Comparison of ENCODE assay signal across 9 cellular contexts in genomic region chr15:60660290-60661051, GRCh38.
DNase-seq lines count a peak whose midpoint lies in the region; ATAC-seq, FAIRE-seq and TF ChIP-seq lines count a peak whose summit lies in the region.
"Had no signal": no experiment of that assay in that cellular context is flagged by ENCODE, and none has a peak within 500 bp of the region (broad histone marks: within the 10 kb centered on the region; RNA-seq: fewer than 3 reads in every experiment).

No MANE protein-coding gene starts in this region.

- peak overlapping the region; percentile 34 for H2AFZ ChIP-seq in endothelial cell of umbilical vein (ENCODE audit: low read depth, low read length)

- H3K36me3 ChIP-seq in endothelial cell of umbilical vein (ENCODE audit: control insufficient read depth in 2 of 2, extremely low read depth in 1 of 2, insufficient read depth in 2 of 2, low read length in 2 of 2) (no peaks in the 10 kb centered on the region), Caco-2 (ENCODE audit: control insufficient read depth, insufficient read depth, low read length) (no peaks in the 10 kb centered on the region)

- no peak for TF ChIP-seq CTCF in endothelial cell of umbilical vein (IDR thresholded peaks at IDR 0.05; ENCODE audit: extremely low read depth in 1 of 2, insufficient read depth in 1 of 2, low read depth in 1 of 2, low read length in 2 of 2)
- TF ChIP-seq CTCF in Caco-2 (IDR thresholded peaks at IDR 0.05; ENCODE audit: insufficient read depth in 1 of 2, low read depth in 1 of 2, low read length in 1 of 2, severe bottlenecking in 1 of 2, unreplicated experiment in 1 of 2): no peak

- peak; percentile 13 for DNase-seq in COLO829 (ENCODE audit: low spot score)
- peak; percentile 67 for DNase-seq in endothelial cell of umbilical vein (ENCODE audit: low read depth, low spot score)
- DNase-seq in skeletal muscle cell (ENCODE audit: low read depth): peak; percentile 47
- no peak for DNase-seq in kidney glomerular epithelial cell (lab: John Stamatoyannopoulos, UW)
- no peak for DNase-seq in Caco-2
- DNase-seq in activated naive CD4-positive, alpha-beta T cell treated with anti-CD3 and anti-CD28 coated beads, Interleukin-2, amount 50 U/mL, for 16 hours: no peak

- FAIRE-seq in endothelial cell of umbilical vein (lab: Jason Lieb, UNC): peak; percentile 44
- FAIRE-seq: endometrium had no signal

- H3K36me3 Mint-ChIP-seq in Caco-2 (ENCODE audit: insufficient read depth, unreplicated experiment): no peaks in the 10 kb centered on the region

- no TSS peak for BruUV-seq in endothelial cell of umbilical vein (replicated peaks; lab: Mats Ljungman, UMichigan)
- no TSS peak for BruUV-seq in Caco-2 (replicated peaks; lab: Mats Ljungman, UMichigan)

- POLR2A ChIA-PET in endothelial cell of umbilical vein (lab: Charles Lee): no interaction called here
- POLR2A ChIA-PET in Caco-2 (lab: Charles Lee): no interaction called here

- no peak overlapping the region for H3K4me3 ChIP-seq in endothelial cell of umbilical vein (replicated peaks in 1 of 3; ENCODE audit: insufficient read depth in 1 of 3, low read depth in 1 of 3, low read length in 3 of 3)
- H3K4me3 ChIP-seq in skeletal muscle cell (ENCODE audit: low read depth, low read length): no peak overlapping the region
- no peak overlapping the region for H3K4me3 ChIP-seq in Caco-2 (ENCODE audit: low read depth, low read length)

- H3K27ac Mint-ChIP-seq in Caco-2 (ENCODE audit: unreplicated experiment): no peak overlapping the region

- CTCF ChIA-PET in endothelial cell of umbilical vein (lab: Charles Lee) (interaction anchor here (1.2 to 1.6 kb wide), 4 partner anchors 8 to 256 kb away, joined by 3 to 7 read pairs (median 4); no protein-coding TSS in a partner anchor), Caco-2 (lab: Charles Lee) (no interaction called here)

- no peak overlapping the region for H3K4me3 Mint-ChIP-seq in Caco-2 (ENCODE audit: unreplicated experiment)

- peaks cover 8% of the 10 kb centered on the region for H3K27me3 Mint-ChIP-seq in Caco-2 (ENCODE audit: insufficient read depth, unreplicated experiment)

- TF ChIP-seq POLR2A in endothelial cell of umbilical vein (IDR thresholded peaks at IDR 0.05; ENCODE audit: low read depth, low read length): no peak

- H3K79me2 ChIP-seq in endothelial cell of umbilical vein (ENCODE audit: control insufficient read depth, insufficient read depth, low read length): no peaks in the 10 kb centered on the region

- intact Hi-C loops in endothelial cell of umbilical vein (cut with micrococcal nuclease): no loop called here
- intact Hi-C loops in Caco-2 (cut with micrococcal nuclease; ENCODE audit: unreplicated experiment): no loop called here

- H3K27ac ChIP-seq in endothelial cell of umbilical vein (ENCODE audit: insufficient read depth, low read depth, low read length): no peak overlapping the region

- H4K20me1 ChIP-seq in endothelial cell of umbilical vein (replicated peaks; ENCODE audit: control insufficient read depth, extremely low read depth, insufficient read depth, low read length): no peaks in the 10 kb centered on the region

- no peaks in the 10 kb centered on the region for H3K9me1 ChIP-seq in endothelial cell of umbilical vein (replicated peaks; ENCODE audit: control insufficient read depth, extremely low read depth, insufficient read depth, low read length)

- H3K9me3 ChIP-seq in endothelial cell of umbilical vein (replicated peaks; ENCODE audit: control insufficient read depth, insufficient read depth, low read length) (no peaks in the 10 kb centered on the region), Caco-2 (no peaks in the 10 kb centered on the region)

- H3K4me1 ChIP-seq in endothelial cell of umbilical vein (ENCODE audit: control insufficient read depth, extremely low read depth, insufficient read depth, low read length) (no peaks in the 10 kb centered on the region), Caco-2 (no peaks in the 10 kb centered on the region)

- no peak overlapping the region for H3K4me2 ChIP-seq in endothelial cell of umbilical vein (ENCODE audit: insufficient read depth, low read length)

- no peaks in the 10 kb centered on the region for H3K9me3 Mint-ChIP-seq in Caco-2 (ENCODE audit: unreplicated experiment)

- no peaks in the 10 kb centered on the region for H3K4me1 Mint-ChIP-seq in Caco-2 (ENCODE audit: low read depth, unreplicated experiment)

- ATAC-seq in GM19455 (IDR thresholded peaks at IDR 0.05; ENCODE audit: unreplicated experiment): peak; percentile 91
- ATAC-seq in HG03460 (IDR thresholded peaks at IDR 0.05; ENCODE audit: unreplicated experiment): peak; percentile 82

- no peaks in the 10 kb centered on the region for H3K27me3 ChIP-seq in endothelial cell of umbilical vein (ENCODE audit: control insufficient read depth in 2 of 2, insufficient read depth in 2 of 2, low read length in 2 of 2)
- H3K27me3 ChIP-seq in Caco-2 (replicated peaks; ENCODE audit: control insufficient read depth, insufficient read depth, low read length): no peaks in the 10 kb centered on the region

- dilution Hi-C loops in endothelial cell of umbilical vein (cut with MboI; ENCODE audit: extremely low pct_ligation_motif_present, low sequenced_read_pairs): no loop called here

- H3K9ac ChIP-seq in endothelial cell of umbilical vein (replicated peaks; ENCODE audit: extremely low read depth, insufficient read depth, low read length): no peak overlapping the region

TF ChIP-seq in endothelial cell of umbilical vein, 7 proteins besides CTCF, POLR2A, EP300 and RAD21:
- TF ChIP-seq FOS (IDR thresholded peaks at IDR 0.05; ENCODE audit: borderline replicate concordance, insufficient read depth, low read length) (peak; percentile 38), MAX (IDR thresholded peaks at IDR 0.05; ENCODE audit: insufficient read depth, insufficient read length) (no peak)

Comparison
In these comparisons a context has a peak if more than half of its experiments do, and no peak if none do; other contexts are left out.
1. DNase-seq: peak in COLO829 (single experiment), endothelial cell of umbilical vein (single experiment) and skeletal muscle cell (single experiment); none in kidney glomerular epithelial cell (single experiment), Caco-2 (0 of 2) and activated naive CD4-positive, alpha-beta T cell treated with anti-CD3 and anti-CD28 coated beads, Interleukin-2, amount 50 U/mL, for 16 hours (single experiment).